8 cellular contexts compared by ENCODE assay signal in the genomic region with DNA sequence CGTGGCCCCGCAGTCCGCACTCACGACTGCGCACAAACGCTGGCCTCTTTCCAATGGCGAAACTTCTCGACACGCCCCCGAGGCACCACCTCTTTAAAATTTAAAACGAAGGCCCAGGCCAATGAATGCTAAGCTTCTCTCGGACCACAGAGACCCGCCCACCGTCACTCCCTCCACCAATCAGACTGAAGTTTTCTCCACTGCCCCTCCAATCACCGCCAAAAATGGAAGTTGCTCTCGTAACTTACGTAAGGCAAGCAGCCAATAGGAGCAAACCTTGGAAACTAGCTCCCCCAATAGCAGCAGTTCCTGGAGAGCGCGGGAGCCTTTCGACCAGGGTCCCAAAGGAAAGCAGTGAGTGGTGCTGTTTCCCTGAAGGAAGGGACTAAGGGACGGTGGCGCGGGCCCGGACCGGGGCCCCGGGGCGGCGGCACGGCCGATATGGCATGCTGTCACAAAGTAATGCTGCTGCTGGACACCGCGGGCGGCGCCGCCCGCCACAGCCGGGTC. TPM values are rescaled to one million over a fixed set of nuclear protein-coding genes. Genes with fewer than 3 reads are reported as not detected.
A peak's percentile ranks its signal among the peaks of the same experiment; 100 is the strongest.
DNase-seq lines count a peak whose midpoint lies in the region; ATAC-seq, FAIRE-seq and TF ChIP-seq lines count a peak whose summit lies in the region.

A gene with protein sequence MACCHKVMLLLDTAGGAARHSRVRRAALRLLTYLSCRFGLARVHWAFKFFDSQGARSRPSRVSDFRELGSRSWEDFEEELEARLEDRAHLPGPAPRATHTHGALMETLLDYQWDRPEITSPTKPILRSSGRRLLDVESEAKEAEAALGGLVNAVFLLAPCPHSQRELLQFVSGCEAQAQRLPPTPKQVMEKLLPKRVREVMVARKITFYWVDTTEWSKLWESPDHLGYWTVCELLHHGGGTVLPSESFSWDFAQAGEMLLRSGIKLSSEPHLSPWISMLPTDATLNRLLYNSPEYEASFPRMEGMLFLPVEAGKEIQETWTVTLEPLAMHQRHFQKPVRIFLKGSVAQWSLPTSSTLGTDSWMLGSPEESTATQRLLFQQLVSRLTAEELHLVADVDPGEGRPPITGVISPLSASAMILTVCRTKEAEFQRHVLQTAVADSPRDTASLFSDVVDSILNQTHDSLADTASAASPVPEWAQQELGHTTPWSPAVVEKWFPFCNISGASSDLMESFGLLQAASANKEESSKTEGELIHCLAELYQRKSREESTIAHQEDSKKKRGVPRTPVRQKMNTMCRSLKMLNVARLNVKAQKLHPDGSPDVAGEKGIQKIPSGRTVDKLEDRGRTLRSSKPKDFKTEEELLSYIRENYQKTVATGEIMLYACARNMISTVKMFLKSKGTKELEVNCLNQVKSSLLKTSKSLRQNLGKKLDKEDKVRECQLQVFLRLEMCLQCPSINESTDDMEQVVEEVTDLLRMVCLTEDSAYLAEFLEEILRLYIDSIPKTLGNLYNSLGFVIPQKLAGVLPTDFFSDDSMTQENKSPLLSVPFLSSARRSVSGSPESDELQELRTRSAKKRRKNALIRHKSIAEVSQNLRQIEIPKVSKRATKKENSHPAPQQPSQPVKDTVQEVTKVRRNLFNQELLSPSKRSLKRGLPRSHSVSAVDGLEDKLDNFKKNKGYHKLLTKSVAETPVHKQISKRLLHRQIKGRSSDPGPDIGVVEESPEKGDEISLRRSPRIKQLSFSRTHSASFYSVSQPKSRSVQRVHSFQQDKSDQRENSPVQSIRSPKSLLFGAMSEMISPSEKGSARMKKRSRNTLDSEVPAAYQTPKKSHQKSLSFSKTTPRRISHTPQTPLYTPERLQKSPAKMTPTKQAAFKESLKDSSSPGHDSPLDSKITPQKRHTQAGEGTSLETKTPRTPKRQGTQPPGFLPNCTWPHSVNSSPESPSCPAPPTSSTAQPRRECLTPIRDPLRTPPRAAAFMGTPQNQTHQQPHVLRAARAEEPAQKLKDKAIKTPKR (N-terminal part only) (plus strand): TSS at position 324 of the 510 bp plus-strand sequence. CDS start 118 bp downstream, at position 442.

- no peaks in the 10 kb centered on the region for H3K27me3 ChIP-seq in BE2C

- ATAC-seq in HG03442 (IDR thresholded peaks at IDR 0.05; ENCODE audit: unreplicated experiment) = peak; percentile 94

- TF ChIP-seq CTCF in BE2C (IDR thresholded peaks at IDR 0.05; ENCODE audit: low read depth, low read length) = no peak
- no peak for TF ChIP-seq CTCF in choroid plexus epithelial cell (conservative IDR thresholded peaks at IDR 0.05; ENCODE audit: low read depth, low read length)

- H3K9me3 ChIP-seq in BE2C = no peaks in the 10 kb centered on the region

- peak within 1 kb of the TSS; percentile 92 for H3K4me3 ChIP-seq in BE2C (ENCODE audit: low read depth, low read length)
- H3K4me3 ChIP-seq in choroid plexus epithelial cell (ENCODE audit: low read depth, low read length) = peak within 1 kb of the TSS; percentile 79

- peak; percentile 94 for FAIRE-seq in GM19239 (lab: Jason Lieb, UNC)

- peak; percentile 96 for DNase-seq in BE2C
- peak; percentile 90 for DNase-seq in GM19239 (ENCODE audit: insufficient read length, low spot score)
- DNase-seq in NCI-H510A treated with DMSO at 0.1 percent for 48 hours (lab: John Stamatoyannopoulos, UW) = peak; percentile 94
- peak; percentile 89 for DNase-seq in activated CD4-positive, alpha-beta T cell treated with anti-CD3 and anti-CD28 coated beads for 1 hour
- peak; percentile 100 for DNase-seq in choroid plexus epithelial cell (ENCODE audit: low read depth)
- DNase-seq in kidney glomerular epithelial cell (lab: John Stamatoyannopoulos, UW) = peak; percentile 100
- DNase-seq in stimulated activated CD4-positive, alpha-beta T cell treated with anti-CD3 and anti-CD28 coated beads, Interleukin-1b, Interleukin-23, amount 100 ng/mL, for 1 hour (ENCODE audit: low read depth in 2 of 2) = peak; percentile 82 to 86

- no peaks in the 10 kb centered on the region for H3K4me1 ChIP-seq in BE2C

- H3K36me3 ChIP-seq in BE2C = peaks cover 21% of the 10 kb centered on the region

RNA-seq across cellular contexts. Expression of the gene that starts here (rescaled TPM):
- polyA plus RNA-seq in BE2C (2012; ENCODE audit: insufficient read depth, insufficient read length, low read depth) = 4.0 TPM

Comparison
In these comparisons a context has a peak if more than half of its experiments do, and no peak if none do; other contexts are left out.
1. Peak in every context shown above with its lines: DNase-seq, ATAC-seq and H3K4me3 ChIP-seq.